In the genomic region with DNA sequence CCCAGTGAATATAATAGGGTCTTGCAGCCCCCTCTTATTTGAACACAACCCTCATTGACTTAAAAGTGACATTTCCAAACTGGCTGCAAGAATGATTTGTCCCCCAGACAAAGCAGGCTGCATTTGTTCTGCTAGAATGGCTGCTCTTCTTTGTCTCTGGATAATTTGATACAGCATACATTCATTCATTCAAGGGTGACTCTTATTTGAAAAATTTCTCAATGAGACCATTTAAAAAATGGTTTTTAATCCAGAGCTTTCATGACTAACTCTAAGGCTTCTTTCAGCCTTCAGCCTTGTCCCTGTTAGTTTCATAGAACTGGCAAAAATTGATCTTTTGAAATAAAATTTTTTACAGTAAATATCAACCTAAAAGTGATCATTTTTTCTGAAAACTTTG, we compare ENCODE assay signal across 23 cellular contexts.
"Had no signal": no experiment of that assay in that cellular context is flagged by ENCODE, and none has a peak within 500 bp of the region (broad histone marks: within the 10 kb centered on the region; RNA-seq: fewer than 3 reads in every experiment).

No MANE protein-coding gene starts in this region.

- H3K4me3 ChIP-seq: heart left ventricle, spleen, tibial nerve, uterus had no signal

- H3K4me1 ChIP-seq: uterus had no signal

- ATAC-seq: activated CD4-positive, CD25-positive, alpha-beta regulatory T cell treated with anti-CD3 and anti-CD28 coated beads, Interleukin-2, amount 50 U/mL, for 24 hours; heart left ventricle; left ventricle myocardium superior; right cardiac atrium had no signal

- H3K27me3 ChIP-seq: heart left ventricle, spleen, tibial nerve, uterus had no signal

- DNase-seq: activated CD4-positive, alpha-beta T cell treated with anti-CD3 and anti-CD28 coated beads for 48 hours; activated CD4-positive, alpha-beta T cell treated with anti-CD3 and anti-CD28 coated beads, Interleukin-2, amount 50 U/mL, for 48 hours; activated CD8-positive, alpha-beta memory T cell treated with anti-CD3 and anti-CD28 coated beads for 24 hours; activated effector memory CD4-positive, alpha-beta T cell treated with anti-CD3 and anti-CD28 coated beads, Interleukin-2, amount 50 U/mL, for 16 hours; activated naive CD4-positive, alpha-beta T cell treated with anti-CD3 and anti-CD28 coated beads for 36 hours; activated naive CD8-positive, alpha-beta T cell treated with anti-CD3 and anti-CD28 coated beads for 36 hours; caudate nucleus; cortex of kidney; foreskin fibroblast; heart left ventricle; hypothalamus; kidney glomerular epithelial cell; left ventricle myocardium superior; naive B cell; nucleus accumbens; posterior cingulate gyrus; right cardiac atrium; spleen; stimulated activated naive CD4-positive, alpha-beta T cell; uterus had no signal

- H3K9me3 ChIP-seq: heart left ventricle, spleen, tibial nerve, uterus had no signal

- H3K36me3 ChIP-seq: heart left ventricle, spleen, tibial nerve, uterus had no signal

- H3K27ac ChIP-seq: heart left ventricle, spleen, uterus, VCaP had no signal
